Comparison of ENCODE assay signal across 24 cellular contexts in the genomic region with DNA sequence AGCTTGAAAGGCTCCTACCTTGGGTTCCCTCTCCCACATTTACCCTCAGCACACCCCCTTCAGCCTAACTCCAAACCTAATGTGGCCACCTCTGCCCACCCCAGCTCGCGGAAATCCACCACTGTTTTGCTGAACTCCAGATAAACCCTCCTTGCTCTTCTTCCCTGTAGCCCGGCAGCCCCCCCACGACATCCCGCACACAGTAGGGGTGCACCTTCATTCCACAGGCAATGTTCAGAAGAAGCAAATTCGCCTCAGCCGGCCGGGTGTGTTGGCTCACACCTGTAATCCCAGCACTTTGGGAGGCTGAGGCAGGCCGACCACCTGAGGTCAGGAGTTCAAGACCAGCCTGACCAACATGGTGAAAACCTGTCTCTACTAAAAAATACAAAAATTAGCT. TPM values are rescaled to one million over a fixed set of nuclear protein-coding genes. Genes with fewer than 3 reads are reported as not detected.
DNase-seq lines count a peak whose midpoint lies in the region; ATAC-seq and TF ChIP-seq lines count a peak whose summit lies in the region.
"Had no signal": no experiment of that assay in that cellular context is flagged by ENCODE, and none has a peak within 500 bp of the region (broad histone marks: within the 10 kb centered on the region; RNA-seq: fewer than 3 reads in every experiment).

No MANE protein-coding gene starts in this region.

- peak overlapping the region; percentile 31 for H2AK9ac ChIP-seq in IMR-90 (replicated peaks; ENCODE audit: low read depth, low read length, poor library complexity)

- POLR2A ChIA-PET in IMR-90 (lab: Charles Lee; ENCODE audit: unreplicated experiment), result interaction anchor here (0.5 kb wide), 1 partner anchor 84 kb away, joined by 3 read pairs; no protein-coding TSS in a partner anchor

- no peak overlapping the region for H3K4ac ChIP-seq in IMR-90 (ENCODE audit: low read depth, low read length)

- no peak overlapping the region for H2BK20ac ChIP-seq in IMR-90 (ENCODE audit: low read depth, low read length)

- no peak overlapping the region for H4K8ac ChIP-seq in IMR-90 (ENCODE audit: low read depth in 2 of 2, low read length in 2 of 2)

- in situ Hi-C loops in IMR-90 (cut with MboI; ENCODE audit: low sequenced_read_pairs), result no loop called here

- TF ChIP-seq CTCF in natural killer cell (IDR thresholded peaks at IDR 0.05), result no peak
- TF ChIP-seq CTCF in IMR-90 (conservative IDR thresholded peaks at IDR 0.05; ENCODE audit: low read depth, low read length), result no peak
- TF ChIP-seq CTCF in endodermal cell (conservative IDR thresholded peaks at IDR 0.05), result no peak
- no peak for TF ChIP-seq CTCF in thyroid gland (IDR thresholded peaks at IDR 0.05)

- no peak overlapping the region for H2BK120ac ChIP-seq in IMR-90 (ENCODE audit: low read depth, low read length)

- peaks cover 77 to 80% of the 10 kb centered on the region in 2 donors for H3K4me1 Mint-ChIP-seq in natural killer cell
- peaks cover 46 to 73% of the 10 kb centered on the region in 2 donors for H3K4me1 Mint-ChIP-seq in natural killer cell treated with Interleukin-12 subunit alpha and Interleukin-12 subunit beta and Interleukin-15 and Interleukin-18, amount 100 ng/mL, for 72 hours (ENCODE audit: low read depth in 2 of 2)
- H3K4me1 Mint-ChIP-seq in endodermal cell, result peaks cover 43% of the 10 kb centered on the region
- H3K4me1 Mint-ChIP-seq: CD4-positive, alpha-beta memory T cell had no signal

- H3K27me3 Mint-ChIP-seq in natural killer cell (ENCODE audit: low read depth in 2 of 2) (no peaks in the 10 kb centered on the region), endodermal cell (ENCODE audit: insufficient read depth) (no peaks in the 10 kb centered on the region)
- H3K27me3 Mint-ChIP-seq in natural killer cell treated with Interleukin-12 subunit alpha and Interleukin-12 subunit beta and Interleukin-15 and Interleukin-18, amount 100 ng/mL, for 72 hours, result no peaks in the 10 kb centered on the region

- H3K9me1 ChIP-seq in IMR-90 (ENCODE audit: insufficient read depth, low read length), result peaks cover 41% of the 10 kb centered on the region

- intact Hi-C loops in natural killer cell (cut with micrococcal nuclease), result no loop called here
- intact Hi-C loops in IMR-90 (cut with micrococcal nuclease), result no loop called here
- intact Hi-C loops in thyroid gland (cut with DNase I), result no loop called here

- H3K9me3 ChIP-seq in IMR-90 (ENCODE audit: control insufficient read depth, insufficient read depth, low read length) (no peaks in the 10 kb centered on the region), endodermal cell (ENCODE audit: control insufficient read depth, low read length) (no peaks in the 10 kb centered on the region), thyroid gland (no peaks in the 10 kb centered on the region)
- H3K9me3 ChIP-seq: SJSA1 had no signal

- WGBS in IMR-90 (ENCODE audit: extremely low coverage in 2 of 2, insufficient read length in 1 of 2), 2 experiments, result 94% methylated on average over 3 of the region's 9 CpGs; no CpG with 5 or more reads in 1 of the 2 experiments
- 88 to 91% methylated on average over 6 to 9 of the region's 9 CpGs for WGBS in endodermal cell (ENCODE audit: insufficient coverage in 1 of 2, insufficient read length in 1 of 2), 2 experiments
- 86 to 91% methylated on average over 9 of the region's 9 CpGs for WGBS in thyroid gland, 2 donors

- no peak overlapping the region for H3K56ac ChIP-seq in IMR-90 (ENCODE audit: extremely low read depth, insufficient read depth, low read length)

- no peak overlapping the region for H3K14ac ChIP-seq in IMR-90 (replicated peaks; ENCODE audit: low read depth, low read length)

- ATAC-seq in natural killer cell (no peak), IMR-90 (ENCODE audit: low read depth) (no peak), GM18873 (IDR thresholded peaks at IDR 0.05; ENCODE audit: low FRiP score, unreplicated experiment) (no peak)
- ATAC-seq in natural killer cell treated with Interleukin-12 subunit alpha and Interleukin-12 subunit beta and Interleukin-15 and Interleukin-18, amount 100 ng/mL, for 72 hours, result no peak
- ATAC-seq: GM12878, T-cell had no signal

- no peak overlapping the region for H2BK15ac ChIP-seq in IMR-90 (ENCODE audit: low read depth, low read length)

- no peaks in the 10 kb centered on the region for H3K9me3 Mint-ChIP-seq in natural killer cell
- no peaks in the 10 kb centered on the region for H3K9me3 Mint-ChIP-seq in natural killer cell treated with Interleukin-12 subunit alpha and Interleukin-12 subunit beta and Interleukin-15 and Interleukin-18, amount 100 ng/mL, for 72 hours
- no peaks in the 10 kb centered on the region for H3K9me3 Mint-ChIP-seq in endodermal cell
- H3K9me3 Mint-ChIP-seq: CD4-positive, alpha-beta memory T cell; T-cell had no signal

- H2AK5ac ChIP-seq in IMR-90 (ENCODE audit: low read depth, low read length), result no peak overlapping the region

- TF ChIP-seq POLR2A in IMR-90 (IDR thresholded peaks at IDR 0.05; ENCODE audit: low read depth, low read length), result no peak
- TF ChIP-seq POLR2A in thyroid gland (IDR thresholded peaks at IDR 0.05), result no peak

- H2AFZ ChIP-seq in IMR-90 (replicated peaks; ENCODE audit: low read length, poor library complexity), result no peak overlapping the region
- H2AFZ ChIP-seq: PC-9 had no signal

- H3K9ac ChIP-seq in IMR-90 (ENCODE audit: low read depth, low read length) (no peak overlapping the region), endodermal cell (ENCODE audit: extremely low read depth, low read length, poor library complexity, severe bottlenecking) (no peak overlapping the region)

- no TSS peak for BruUV-seq in IMR-90 (replicated peaks; lab: Mats Ljungman, UMichigan)

- dilution Hi-C loops in IMR-90 (cut with HindIII; ENCODE audit: low sequenced_read_pairs, unreplicated experiment), result no loop called here

- H3K36me3 ChIP-seq in IMR-90 (ENCODE audit: control insufficient read depth, insufficient read depth, low read length) (peaks cover 8% of the 10 kb centered on the region), endodermal cell (ENCODE audit: control insufficient read depth, insufficient read depth, low read length) (peaks cover 10% of the 10 kb centered on the region), thyroid gland (no peaks in the 10 kb centered on the region)

- no peak overlapping the region for H2BK5ac ChIP-seq in IMR-90 (ENCODE audit: low read depth, low read length, poor library complexity, severe bottlenecking)

- H3K27ac ChIP-seq in IMR-90 (ENCODE audit: insufficient read depth, low read length), result no peak overlapping the region
- H3K27ac ChIP-seq in endodermal cell (ENCODE audit: low read depth, low read length), result no peak overlapping the region
- peak overlapping the region in 2 of 3 donors; percentile 20 to 41 for H3K27ac ChIP-seq in thyroid gland
- H3K27ac ChIP-seq: PC-9, SJSA1 had no signal

- H3K27me3 ChIP-seq in IMR-90 (ENCODE audit: control insufficient read depth, insufficient read depth, low read length) (no peaks in the 10 kb centered on the region), endodermal cell (ENCODE audit: control insufficient read depth, insufficient read depth, low read length, poor library complexity, severe bottlenecking) (no peaks in the 10 kb centered on the region), thyroid gland (no peaks in the 10 kb centered on the region)
- H3K27me3 ChIP-seq: SJSA1 had no signal

- no peak overlapping the region for H3K4me3 Mint-ChIP-seq in natural killer cell
- H3K4me3 Mint-ChIP-seq in natural killer cell treated with Interleukin-12 subunit alpha and Interleukin-12 subunit beta and Interleukin-15 and Interleukin-18, amount 100 ng/mL, for 72 hours, result no peak overlapping the region
- H3K4me3 Mint-ChIP-seq in endodermal cell, result no peak overlapping the region
- H3K4me3 Mint-ChIP-seq: CD4-positive, alpha-beta memory T cell; T-cell had no signal

- H3K27ac Mint-ChIP-seq in natural killer cell (peak overlapping the region; percentile 91 to 97), endodermal cell (peak overlapping the region; percentile 44)
- H3K27ac Mint-ChIP-seq in natural killer cell treated with Interleukin-12 subunit alpha and Interleukin-12 subunit beta and Interleukin-15 and Interleukin-18, amount 100 ng/mL, for 72 hours, result peak overlapping the region in 1 of 2 donors; percentile 29
- H3K27ac Mint-ChIP-seq: CD4-positive, alpha-beta memory T cell; T-cell had no signal

- no peak for DNase-seq in natural killer cell
- DNase-seq in natural killer cell treated with Interleukin-12 subunit alpha and Interleukin-12 subunit beta and Interleukin-15 and Interleukin-18, amount 100 ng/mL, for 72 hours (ENCODE audit: low spot score), result no peak
- DNase-seq in IMR-90, result no peak
- DNase-seq in endodermal cell, result no peak
- DNase-seq in thyroid gland, result no peak
- no peak for DNase-seq in NCI-H774 (lab: John Stamatoyannopoulos, UW)
- DNase-seq in KG1 (lab: John Stamatoyannopoulos, UW), result no peak
- DNase-seq: 8988T; CD4-positive, alpha-beta memory T cell; COR-L47; EL; GDM1; Kasumi-1; NCI-H1092 treated with DMSO at 0.1 percent for 48 hours; NCI-H1436; NCI-H187; NCI-H446; NCI-H524 treated with DMSO at 0.1 percent for 48 hours; PC-9; Right ventricle myocardium superior; T-cell had no signal

- CTCF ChIA-PET in IMR-90 (lab: Yijun Ruan, JAX), result no interaction called here

- no peak overlapping the region for H3K4me2 ChIP-seq in IMR-90 (ENCODE audit: low read depth, low read length)
- H3K4me2 ChIP-seq: PC-9 had no signal

- H3K4me3 ChIP-seq in IMR-90 (ENCODE audit: insufficient read depth, low read depth, low read length), result no peak overlapping the region
- H3K4me3 ChIP-seq in endodermal cell (ENCODE audit: low read length), result no peak overlapping the region
- H3K4me3 ChIP-seq in thyroid gland (replicated peaks in 1 of 3), result no peak overlapping the region
- H3K4me3 ChIP-seq: GM12878, PC-9, SJSA1 had no signal

- H3K79me1 ChIP-seq in IMR-90 (ENCODE audit: low read depth in 1 of 2, low read length in 2 of 2), result peaks cover 27 to 79% of the 10 kb centered on the region in 2 experiments; a peak in 3 of 4 replicates

- H3K4me1 ChIP-seq in IMR-90 (ENCODE audit: control insufficient read depth, insufficient read depth, low read length) (peaks cover 18% of the 10 kb centered on the region), endodermal cell (ENCODE audit: control insufficient read depth, insufficient read depth, low read length) (peaks cover 11% of the 10 kb centered on the region), thyroid gland (peaks cover 61 to 82% of the 10 kb centered on the region in 2 donors)

- peaks cover 97% of the 10 kb centered on the region for H4K20me1 ChIP-seq in IMR-90 (ENCODE audit: insufficient read depth, low read length)

- no peak overlapping the region for H4K91ac ChIP-seq in IMR-90 (ENCODE audit: insufficient read depth, low read depth, low read length)

- H4K5ac ChIP-seq in IMR-90 (ENCODE audit: low read depth, low read length), result no peak overlapping the region

- H3K36me3 Mint-ChIP-seq in natural killer cell (no peaks in the 10 kb centered on the region), endodermal cell (ENCODE audit: low read depth) (peaks cover 24% of the 10 kb centered on the region)
- H3K36me3 Mint-ChIP-seq in natural killer cell treated with Interleukin-12 subunit alpha and Interleukin-12 subunit beta and Interleukin-15 and Interleukin-18, amount 100 ng/mL, for 72 hours, result no peaks in the 10 kb centered on the region
- H3K36me3 Mint-ChIP-seq: CD4-positive, alpha-beta memory T cell; T-cell had no signal

- TF ChIP-seq RAD21 in IMR-90 (IDR thresholded peaks at IDR 0.05; ENCODE audit: low read length), result no peak

- no peak overlapping the region for H3K18ac ChIP-seq in IMR-90 (ENCODE audit: low read depth, low read length)

- H3K23ac ChIP-seq in IMR-90 (ENCODE audit: low read depth, low read length), result no peak overlapping the region

RNA-seq across cellular contexts. Expression of a gene that starts 17.4 kb away (rescaled TPM):
- total RNA-seq in natural killer cell, result 100 to 1,000 TPM; 120 to 179 (median 124) TPM
- 10 to 100 TPM; 61.3 to 76.4 TPM for total RNA-seq in natural killer cell treated with Interleukin-12 subunit alpha and Interleukin-12 subunit beta and Interleukin-15 and Interleukin-18, amount 100 ng/mL, for 72 hours
- 74.2 and 81.0 TPM in 2 replicates for total RNA-seq in IMR-90 (2012; rRNA removed)
- polyA plus RNA-seq in IMR-90 (2012; rRNA removed), result 80.2 and 86.6 TPM in 2 replicates
- polyA plus RNA-seq in IMR-90 (2012; cell fraction: cytosol; rRNA removed), result 63.0 and 104 TPM in 2 replicates
- polyA plus RNA-seq in IMR-90 (2012; cell fraction: nucleus; rRNA removed; ENCODE audit: low replicate concordance), result 167 and 220 TPM in 2 replicates
- total RNA-seq in endodermal cell, result 100 to 1,000 TPM in 1 of 2 donors, 10 to 100 TPM in 1; 75.3 to 109 TPM
- polyA plus RNA-seq in endodermal cell (2013, experiment 1 of 2), result 119 TPM
- 108 TPM for polyA plus RNA-seq in endodermal cell (2013, experiment 2 of 2)
- 100 to 1,000 TPM in 3 of 4 donors, 10 to 100 TPM in 1; 92.4 to 136 (median 125) TPM for total RNA-seq in thyroid gland

Comparison
In these comparisons a context has a peak if more than half of its experiments do, and no peak if none do; other contexts are left out.
1. H3K27ac ChIP-seq: peak in thyroid gland (2 of 3); none in IMR-90 (single experiment) and endodermal cell (single experiment).